ENCODE assay signal across 2 cellular contexts in the genomic region with DNA sequence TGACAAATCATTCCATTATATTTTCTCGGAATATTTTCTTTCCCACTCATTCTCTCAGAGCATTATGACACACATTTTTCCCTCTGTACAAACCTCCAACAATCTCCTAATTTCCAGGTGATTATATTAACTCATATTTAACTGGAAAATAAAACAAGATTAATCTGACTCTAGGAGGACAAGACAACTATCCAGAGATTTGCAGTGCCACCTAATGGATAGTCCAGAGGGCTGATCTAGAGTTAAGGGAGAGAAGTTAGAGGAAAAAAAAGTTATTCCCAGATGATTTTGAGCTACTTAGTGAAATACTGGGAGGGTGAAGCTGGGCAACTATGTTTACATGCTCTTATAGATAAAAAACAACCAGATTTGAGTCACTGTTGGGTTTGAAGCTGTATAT.
TF ChIP-seq lines count a peak whose summit lies in the region.

No MANE protein-coding gene starts in this region.

TF ChIP-seq in GM12878, 131 proteins besides CTCF, POLR2A, EP300 and RAD21 (continued from another document):
- TF ChIP-seq, protein P1, sequence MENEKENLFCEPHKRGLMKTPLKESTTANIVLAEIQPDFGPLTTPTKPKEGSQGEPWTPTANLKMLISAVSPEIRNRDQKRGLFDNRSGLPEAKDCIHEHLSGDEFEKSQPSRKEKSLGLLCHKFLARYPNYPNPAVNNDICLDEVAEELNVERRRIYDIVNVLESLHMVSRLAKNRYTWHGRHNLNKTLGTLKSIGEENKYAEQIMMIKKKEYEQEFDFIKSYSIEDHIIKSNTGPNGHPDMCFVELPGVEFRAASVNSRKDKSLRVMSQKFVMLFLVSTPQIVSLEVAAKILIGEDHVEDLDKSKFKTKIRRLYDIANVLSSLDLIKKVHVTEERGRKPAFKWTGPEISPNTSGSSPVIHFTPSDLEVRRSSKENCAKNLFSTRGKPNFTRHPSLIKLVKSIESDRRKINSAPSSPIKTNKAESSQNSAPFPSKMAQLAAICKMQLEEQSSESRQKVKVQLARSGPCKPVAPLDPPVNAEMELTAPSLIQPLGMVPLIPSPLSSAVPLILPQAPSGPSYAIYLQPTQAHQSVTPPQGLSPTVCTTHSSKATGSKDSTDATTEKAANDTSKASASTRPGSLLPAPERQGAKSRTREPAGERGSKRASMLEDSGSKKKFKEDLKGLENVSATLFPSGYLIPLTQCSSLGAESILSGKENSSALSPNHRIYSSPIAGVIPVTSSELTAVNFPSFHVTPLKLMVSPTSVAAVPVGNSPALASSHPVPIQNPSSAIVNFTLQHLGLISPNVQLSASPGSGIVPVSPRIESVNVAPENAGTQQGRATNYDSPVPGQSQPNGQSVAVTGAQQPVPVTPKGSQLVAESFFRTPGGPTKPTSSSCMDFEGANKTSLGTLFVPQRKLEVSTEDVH (IDR thresholded peaks at IDR 0.05; ENCODE audit: low read depth, partially characterized antibody), result no peak
- no peak for TF ChIP-seq RFX5 (IDR thresholded peaks at IDR 0.05; ENCODE audit: low read depth, low read length)
- no peak for TF ChIP-seq BACH1 (IDR thresholded peaks at IDR 0.05; ENCODE audit: borderline replicate concordance)
- TF ChIP-seq, protein P2, sequence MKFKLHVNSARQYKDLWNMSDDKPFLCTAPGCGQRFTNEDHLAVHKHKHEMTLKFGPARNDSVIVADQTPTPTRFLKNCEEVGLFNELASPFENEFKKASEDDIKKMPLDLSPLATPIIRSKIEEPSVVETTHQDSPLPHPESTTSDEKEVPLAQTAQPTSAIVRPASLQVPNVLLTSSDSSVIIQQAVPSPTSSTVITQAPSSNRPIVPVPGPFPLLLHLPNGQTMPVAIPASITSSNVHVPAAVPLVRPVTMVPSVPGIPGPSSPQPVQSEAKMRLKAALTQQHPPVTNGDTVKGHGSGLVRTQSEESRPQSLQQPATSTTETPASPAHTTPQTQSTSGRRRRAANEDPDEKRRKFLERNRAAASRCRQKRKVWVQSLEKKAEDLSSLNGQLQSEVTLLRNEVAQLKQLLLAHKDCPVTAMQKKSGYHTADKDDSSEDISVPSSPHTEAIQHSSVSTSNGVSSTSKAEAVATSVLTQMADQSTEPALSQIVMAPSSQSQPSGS (IDR thresholded peaks at IDR 0.05; ENCODE audit: low read length), result no peak
- TF ChIP-seq TAF1 (IDR thresholded peaks at IDR 0.05; ENCODE audit: borderline replicate concordance, low read depth, low read length), result no peak
- TF ChIP-seq SMAD1 (IDR thresholded peaks at IDR 0.05; ENCODE audit: low read depth, partially characterized antibody), result no peak
- no peak for TF ChIP-seq ETV6 (conservative IDR thresholded peaks at IDR 0.05 in 1 of 2, IDR thresholded peaks at IDR 0.05 in 1 of 2; ENCODE audit: borderline replicate concordance in 1 of 2, low read depth in 1 of 2)
TF ChIP-seq in GM12878: peak in this region for 0.

TF ChIP-seq in HepG2, 621 proteins besides CTCF, POLR2A, EP300 and RAD21 (continued from another document):
- TF ChIP-seq, protein P3, sequence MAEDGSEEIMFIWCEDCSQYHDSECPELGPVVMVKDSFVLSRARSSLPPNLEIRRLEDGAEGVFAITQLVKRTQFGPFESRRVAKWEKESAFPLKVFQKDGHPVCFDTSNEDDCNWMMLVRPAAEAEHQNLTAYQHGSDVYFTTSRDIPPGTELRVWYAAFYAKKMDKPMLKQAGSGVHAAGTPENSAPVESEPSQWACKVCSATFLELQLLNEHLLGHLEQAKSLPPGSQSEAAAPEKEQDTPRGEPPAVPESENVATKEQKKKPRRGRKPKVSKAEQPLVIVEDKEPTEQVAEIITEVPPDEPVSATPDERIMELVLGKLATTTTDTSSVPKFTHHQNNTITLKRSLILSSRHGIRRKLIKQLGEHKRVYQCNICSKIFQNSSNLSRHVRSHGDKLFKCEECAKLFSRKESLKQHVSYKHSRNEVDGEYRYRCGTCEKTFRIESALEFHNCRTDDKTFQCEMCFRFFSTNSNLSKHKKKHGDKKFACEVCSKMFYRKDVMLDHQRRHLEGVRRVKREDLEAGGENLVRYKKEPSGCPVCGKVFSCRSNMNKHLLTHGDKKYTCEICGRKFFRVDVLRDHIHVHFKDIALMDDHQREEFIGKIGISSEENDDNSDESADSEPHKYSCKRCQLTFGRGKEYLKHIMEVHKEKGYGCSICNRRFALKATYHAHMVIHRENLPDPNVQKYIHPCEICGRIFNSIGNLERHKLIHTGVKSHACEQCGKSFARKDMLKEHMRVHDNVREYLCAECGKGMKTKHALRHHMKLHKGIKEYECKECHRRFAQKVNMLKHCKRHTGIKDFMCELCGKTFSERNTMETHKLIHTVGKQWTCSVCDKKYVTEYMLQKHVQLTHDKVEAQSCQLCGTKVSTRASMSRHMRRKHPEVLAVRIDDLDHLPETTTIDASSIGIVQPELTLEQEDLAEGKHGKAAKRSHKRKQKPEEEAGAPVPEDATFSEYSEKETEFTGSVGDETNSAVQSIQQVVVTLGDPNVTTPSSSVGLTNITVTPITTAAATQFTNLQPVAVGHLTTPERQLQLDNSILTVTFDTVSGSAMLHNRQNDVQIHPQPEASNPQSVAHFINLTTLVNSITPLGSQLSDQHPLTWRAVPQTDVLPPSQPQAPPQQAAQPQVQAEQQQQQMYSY (CRISPR knock-in tag; IDR thresholded peaks at IDR 0.05), result no peak
- TF ChIP-seq PCBP1 (IDR thresholded peaks at IDR 0.05; ENCODE audit: borderline replicate concordance, low read depth, low read length) (no peak), ZNF383 (CRISPR knock-in tag; IDR thresholded peaks at IDR 0.05; ENCODE audit: borderline replicate concordance) (no peak), RFXANK (CRISPR knock-in tag; IDR thresholded peaks at IDR 0.05) (no peak), NR2F6 (IDR thresholded peaks at IDR 0.05) (no peak), NR2F6 (CRISPR knock-in tag; IDR thresholded peaks at IDR 0.05) (no peak), ZNF296 (CRISPR knock-in tag; conservative IDR thresholded peaks at IDR 0.05) (no peak), HINFP (CRISPR knock-in tag; IDR thresholded peaks at IDR 0.05; ENCODE audit: low read depth) (no peak), ZNF746 (CRISPR knock-in tag; IDR thresholded peaks at IDR 0.05) (no peak), ZBTB21 (CRISPR knock-in tag; IDR thresholded peaks at IDR 0.05) (no peak)
